27 cellular contexts compared by ENCODE assay signal in the genomic region with DNA sequence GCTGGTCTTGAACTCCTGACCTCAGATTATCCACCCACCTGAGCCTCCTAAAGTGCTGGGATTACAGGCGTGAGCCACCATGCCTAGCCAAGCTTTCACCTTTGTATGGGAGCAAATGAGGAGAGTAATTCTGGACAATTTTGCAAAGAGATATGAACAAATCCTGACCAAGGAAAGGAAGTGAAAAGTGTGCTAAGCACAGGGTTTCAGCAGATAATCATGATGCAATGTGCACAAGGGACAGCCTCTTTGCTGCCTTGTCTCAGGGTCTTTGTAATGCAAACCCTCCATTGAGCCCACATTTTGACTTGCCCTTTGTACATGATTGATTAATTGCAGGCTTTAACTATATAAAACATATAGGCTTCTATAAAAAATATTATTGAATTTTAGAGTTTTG.
"Had no signal": no experiment of that assay in that cellular context is flagged by ENCODE, and none has a peak within 500 bp of the region (broad histone marks: within the 10 kb centered on the region; RNA-seq: fewer than 3 reads in every experiment).

No MANE protein-coding gene starts in this region.

- H3K27ac ChIP-seq: brain microvascular endothelial cell, cardiac muscle cell, KMS-11, WERI-Rb-1 had no signal

- DNase-seq: activated CD4-positive, alpha-beta memory T cell treated with anti-CD3 and anti-CD28 coated beads, Interleukin-2, amount 10 ng/mL, durations not matched to agents 7 days and 5 days; activated CD4-positive, alpha-beta T cell treated with anti-CD3 and anti-CD28 coated beads for 36 hours; activated CD4-positive, alpha-beta T cell treated with anti-CD3 and anti-CD28 coated beads, Interleukin-2, amount 50 U/mL, for 1 hour; activated gamma-delta T cell; activated naive CD4-positive, alpha-beta T cell treated with anti-CD3 and anti-CD28 coated beads, Interleukin-2, amount 10 ng/mL, durations not matched to agents 7 days and 5 days; activated naive CD8-positive, alpha-beta T cell treated with anti-CD3 and anti-CD28 coated beads for 36 hours; activated T-cell treated with anti-CD3 and anti-CD28 coated beads for 4 hours; activated T-cell treated with anti-CD3 and anti-CD28 coated beads, Interleukin-2, amount 50 U/mL, for 48 hours; brain microvascular endothelial cell; NCI-H1092 treated with DMSO at 0.1 percent for 48 hours; NCI-H1417 treated with DMSO at 0.1 percent for 48 hours; NCI-H1694; NCI-H2029; NCI-H345; NCI-H510A; NCI-H526 treated with DMSO at 0.1 percent for 48 hours; NK-92 treated with Interleukin-12 subunit alpha and Interleukin-12 subunit beta, amount 100 ng/mL, for 24 hours; OCI-M1; Right ventricle myocardium superior; RPMI8226; T-helper 17 cell; T-helper 9 cell; WERI-Rb-1 had no signal

- H3K27me3 ChIP-seq: brain microvascular endothelial cell, cardiac muscle cell had no signal

- ATAC-seq: activated CD4-positive, alpha-beta T cell treated with anti-CD3 and anti-CD28 coated beads for 36 hours; activated T-helper 17 cell treated with anti-CD3 and anti-CD28 coated beads, Interleukin-2, amount 50 U/mL, for 72 hours; Panc1; T-helper 17 cell had no signal

- H3K4me3 ChIP-seq: cardiac muscle cell had no signal
